Comparison of ENCODE assay signal across 20 cellular contexts in genomic region chr9:35313460-35313859, GRCh38.
A peak's percentile ranks its signal among the peaks of the same experiment; 100 is the strongest.
DNase-seq lines count a peak whose midpoint lies in the region; ATAC-seq, FAIRE-seq and TF ChIP-seq lines count a peak whose summit lies in the region.
"Had no signal": no experiment of that assay in that cellular context is flagged by ENCODE, and none has a peak within 500 bp of the region (broad histone marks: within the 10 kb centered on the region; RNA-seq: fewer than 3 reads in every experiment).

No MANE protein-coding gene starts in this region.

- H3K9me3 Mint-ChIP-seq in HFFc6 (no peaks in the 10 kb centered on the region; the same call in 1 of the 2 replicates), mesothelial cell of epicardium (peaks cover 1% of the 10 kb centered on the region)
- H3K9me3 Mint-ChIP-seq: CD8-positive, alpha-beta T cell had no signal

- H3K4me1 Mint-ChIP-seq in HFFc6 (ENCODE audit: low read depth), result peaks cover 28% of the 10 kb centered on the region
- no peaks in the 10 kb centered on the region for H3K4me1 Mint-ChIP-seq in mesothelial cell of epicardium
- H3K4me1 Mint-ChIP-seq: B cell; CD4-positive, CD25-positive, alpha-beta regulatory T cell; GM23338 had no signal

- intact Hi-C loops in endothelial cell of umbilical vein (cut with micrococcal nuclease), result no loop called here

- H3K4me3 Mint-ChIP-seq in HFFc6 (no peak overlapping the region), mesothelial cell of epicardium (no peak overlapping the region)
- H3K4me3 Mint-ChIP-seq: B cell; CD4-positive, CD25-positive, alpha-beta regulatory T cell; CD8-positive, alpha-beta T cell; GM23338; H9 had no signal

- no peaks in the 10 kb centered on the region for H3K4me1 ChIP-seq in endothelial cell of umbilical vein (ENCODE audit: control insufficient read depth, extremely low read depth, insufficient read depth, low read length)
- H3K4me1 ChIP-seq: BLaER1, Caco-2 had no signal

- no peak overlapping the region for H3K27ac ChIP-seq in endothelial cell of umbilical vein (ENCODE audit: insufficient read depth, low read depth, low read length)
- H3K27ac ChIP-seq: BLaER1, C4-2B had no signal

- no TSS peak for BruUV-seq in endothelial cell of umbilical vein (replicated peaks; lab: Mats Ljungman, UMichigan)

- no peaks in the 10 kb centered on the region for H3K9me3 ChIP-seq in endothelial cell of umbilical vein (replicated peaks; ENCODE audit: control insufficient read depth, insufficient read depth, low read length)
- H3K9me3 ChIP-seq: BLaER1 had no signal

- no peaks in the 10 kb centered on the region for H3K27me3 ChIP-seq in endothelial cell of umbilical vein (ENCODE audit: control insufficient read depth in 2 of 2, insufficient read depth in 2 of 2, low read length in 2 of 2)
- H3K27me3 ChIP-seq: BLaER1 had no signal

- no peak for DNase-seq in HFFc6
- no peak for DNase-seq in endothelial cell of umbilical vein (ENCODE audit: low read depth, low spot score)
- peak; percentile 3 for DNase-seq in fibroblast of the aortic adventitia (ENCODE audit: low read depth)
- DNase-seq in SW480 (ENCODE audit: low spot score), result no peak
- no peak for DNase-seq in mesothelial cell of epicardium (ENCODE audit: low spot score in 2 of 2, unreplicated experiment in 2 of 2)
- DNase-seq in stimulated activated CD4-positive, alpha-beta T cell treated with anti-CD3 and anti-CD28 coated beads, Interleukin-4, amount 100 ng/mL, for 1 hour, result no peak
- DNase-seq: Caco-2; CD4-positive, CD25-positive, alpha-beta regulatory T cell; CD8-positive, alpha-beta T cell; DMS153; DND-41; GDM1; H9 had no signal

- H3K4me3 ChIP-seq in endothelial cell of umbilical vein (replicated peaks in 1 of 3; ENCODE audit: insufficient read depth in 1 of 3, low read depth in 1 of 3, low read length in 3 of 3) (no peak overlapping the region), fibroblast of the aortic adventitia (ENCODE audit: low read depth, low read length) (no peak overlapping the region)
- H3K4me3 ChIP-seq: BLaER1, GM12878, GM23338 had no signal

- H3K27me3 Mint-ChIP-seq in HFFc6 (ENCODE audit: insufficient read depth) (no peaks in the 10 kb centered on the region; the same call in 1 of the 2 replicates), mesothelial cell of epicardium (ENCODE audit: low read depth) (no peaks in the 10 kb centered on the region)

- FAIRE-seq in endothelial cell of umbilical vein (lab: Jason Lieb, UNC), result peak; percentile 12
- FAIRE-seq: GM12878 had no signal

- CTCF ChIA-PET in endothelial cell of umbilical vein (lab: Charles Lee), result interaction anchor here (1.0 kb wide), 1 partner anchor 72 kb away, joined by 4 read pairs; no protein-coding TSS in a partner anchor

- H3K36me3 ChIP-seq in endothelial cell of umbilical vein (ENCODE audit: control insufficient read depth in 2 of 2, extremely low read depth in 1 of 2, insufficient read depth in 2 of 2, low read length in 2 of 2), result peaks cover 2 to 6% of the 10 kb centered on the region in 2 experiments
- H3K36me3 ChIP-seq: BLaER1 had no signal

- no peaks in the 10 kb centered on the region for H3K79me2 ChIP-seq in endothelial cell of umbilical vein (ENCODE audit: control insufficient read depth, insufficient read depth, low read length)

- TF ChIP-seq POLR2A in endothelial cell of umbilical vein (IDR thresholded peaks at IDR 0.05; ENCODE audit: low read depth, low read length), result no peak

- H3K27ac Mint-ChIP-seq in HFFc6 (peak overlapping the region; percentile 28; the same call in 1 of the 2 replicates), mesothelial cell of epicardium (no peak overlapping the region)
- H3K27ac Mint-ChIP-seq: B cell; CD4-positive, CD25-positive, alpha-beta regulatory T cell; CD8-positive, alpha-beta T cell; GM23338 had no signal

- peaks cover 14% of the 10 kb centered on the region for H3K36me3 Mint-ChIP-seq in HFFc6 (ENCODE audit: low read depth)
- H3K36me3 Mint-ChIP-seq in mesothelial cell of epicardium, result peaks cover 3% of the 10 kb centered on the region
- H3K36me3 Mint-ChIP-seq: CD4-positive, CD25-positive, alpha-beta regulatory T cell; CD8-positive, alpha-beta T cell had no signal

- no peaks in the 10 kb centered on the region for H4K20me1 ChIP-seq in endothelial cell of umbilical vein (replicated peaks; ENCODE audit: control insufficient read depth, extremely low read depth, insufficient read depth, low read length)
- H4K20me1 ChIP-seq: BLaER1 had no signal

- H3K4me2 ChIP-seq in endothelial cell of umbilical vein (ENCODE audit: insufficient read depth, low read length), result no peak overlapping the region
- H3K4me2 ChIP-seq: BLaER1, GM23338 had no signal

- TF ChIP-seq CTCF in HFFc6 (IDR thresholded peaks at IDR 0.05) (no peak), endothelial cell of umbilical vein (IDR thresholded peaks at IDR 0.05; ENCODE audit: extremely low read depth in 1 of 2, insufficient read depth in 1 of 2, low read depth in 1 of 2, low read length in 2 of 2) (no peak), fibroblast of the aortic adventitia (IDR thresholded peaks at IDR 0.05; ENCODE audit: insufficient read depth, low read length) (no peak), mesothelial cell of epicardium (IDR thresholded peaks at IDR 0.05; ENCODE audit: unreplicated experiment) (no peak)

- no peak overlapping the region for H2AFZ ChIP-seq in endothelial cell of umbilical vein (ENCODE audit: low read depth, low read length)
- H2AFZ ChIP-seq: GM23338 had no signal

- POLR2A ChIA-PET in endothelial cell of umbilical vein (lab: Charles Lee), result no interaction called here

- no peak for ATAC-seq in HG02973 (IDR thresholded peaks at IDR 0.05; ENCODE audit: unreplicated experiment)
- ATAC-seq: CD8-positive, alpha-beta T cell; GM12878; GM23338; HCT116 had no signal

- dilution Hi-C loops in endothelial cell of umbilical vein (cut with MboI; ENCODE audit: extremely low pct_ligation_motif_present, low sequenced_read_pairs), result no loop called here

- no peaks in the 10 kb centered on the region for H3K9me1 ChIP-seq in endothelial cell of umbilical vein (replicated peaks; ENCODE audit: control insufficient read depth, extremely low read depth, insufficient read depth, low read length)

- H3K9ac ChIP-seq in endothelial cell of umbilical vein (replicated peaks; ENCODE audit: extremely low read depth, insufficient read depth, low read length), result no peak overlapping the region
- H3K9ac ChIP-seq: BLaER1 had no signal

TF ChIP-seq in endothelial cell of umbilical vein, 7 proteins besides CTCF, POLR2A, EP300 and RAD21:
- TF ChIP-seq GATA2 (IDR thresholded peaks at IDR 0.05; ENCODE audit: insufficient read depth, insufficient read length, low read depth, low read length), result no peak
- no peak for TF ChIP-seq EZH2 (IDR thresholded peaks at IDR 0.05; ENCODE audit: borderline replicate concordance, low read depth, low read length, severe bottlenecking)
- TF ChIP-seq JUN (IDR thresholded peaks at IDR 0.05; ENCODE audit: borderline replicate concordance, insufficient read depth, insufficient read length, low read depth), result no peak
- TF ChIP-seq MYC (IDR thresholded peaks at IDR 0.05; ENCODE audit: low read depth, low read length), result no peak
- no peak for TF ChIP-seq FOS (IDR thresholded peaks at IDR 0.05; ENCODE audit: borderline replicate concordance, insufficient read depth, low read length)
- no peak for TF ChIP-seq POLR2AphosphoS5 (IDR thresholded peaks at IDR 0.05; ENCODE audit: insufficient read depth, low read depth, low read length)
- no peak for TF ChIP-seq MAX (IDR thresholded peaks at IDR 0.05; ENCODE audit: insufficient read depth, insufficient read length)
